Comparison of ENCODE assay signal across 1 cellular context in the genomic region with DNA sequence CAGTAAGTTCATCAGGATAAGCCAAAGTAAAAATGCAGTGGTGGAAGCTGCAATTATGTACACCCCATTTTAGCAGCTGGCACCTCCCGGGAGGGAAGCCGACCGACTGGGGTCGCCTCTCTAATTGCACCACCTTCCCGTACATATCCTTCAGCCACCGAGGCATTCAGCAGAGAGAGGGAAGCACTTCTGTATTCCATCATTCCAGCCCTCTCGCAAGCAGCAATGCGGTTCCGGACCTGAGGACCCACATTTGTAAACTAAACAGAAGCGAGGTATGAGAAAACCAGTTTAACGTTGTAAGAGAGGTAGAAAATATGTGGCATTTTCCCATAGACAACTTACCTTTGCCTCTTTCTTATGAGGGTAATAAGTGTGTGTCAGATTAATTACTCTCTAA.
TF ChIP-seq lines count a peak whose summit lies in the region.

No MANE protein-coding gene starts in this region.

TF ChIP-seq in GM23338, 12 proteins besides CTCF, POLR2A, EP300 and RAD21:
- no peak for TF ChIP-seq REST (IDR thresholded peaks at IDR 0.05; ENCODE audit: unreplicated experiment)
- TF ChIP-seq ETS1 (IDR thresholded peaks at IDR 0.05) = no peak
- no peak for TF ChIP-seq ZNF331 (CRISPR knock-in tag; IDR thresholded peaks at IDR 0.05; ENCODE audit: low read depth)
- no peak for TF ChIP-seq EZH2phosphoT487 (IDR thresholded peaks at IDR 0.05; ENCODE audit: unreplicated experiment)
- TF ChIP-seq ZNF114 (CRISPR knock-in tag; IDR thresholded peaks at IDR 0.05) = no peak
- no peak for TF ChIP-seq CREB1 (CRISPR knock-in tag; IDR thresholded peaks at IDR 0.05; ENCODE audit: low read depth)
- TF ChIP-seq, protein P1, sequence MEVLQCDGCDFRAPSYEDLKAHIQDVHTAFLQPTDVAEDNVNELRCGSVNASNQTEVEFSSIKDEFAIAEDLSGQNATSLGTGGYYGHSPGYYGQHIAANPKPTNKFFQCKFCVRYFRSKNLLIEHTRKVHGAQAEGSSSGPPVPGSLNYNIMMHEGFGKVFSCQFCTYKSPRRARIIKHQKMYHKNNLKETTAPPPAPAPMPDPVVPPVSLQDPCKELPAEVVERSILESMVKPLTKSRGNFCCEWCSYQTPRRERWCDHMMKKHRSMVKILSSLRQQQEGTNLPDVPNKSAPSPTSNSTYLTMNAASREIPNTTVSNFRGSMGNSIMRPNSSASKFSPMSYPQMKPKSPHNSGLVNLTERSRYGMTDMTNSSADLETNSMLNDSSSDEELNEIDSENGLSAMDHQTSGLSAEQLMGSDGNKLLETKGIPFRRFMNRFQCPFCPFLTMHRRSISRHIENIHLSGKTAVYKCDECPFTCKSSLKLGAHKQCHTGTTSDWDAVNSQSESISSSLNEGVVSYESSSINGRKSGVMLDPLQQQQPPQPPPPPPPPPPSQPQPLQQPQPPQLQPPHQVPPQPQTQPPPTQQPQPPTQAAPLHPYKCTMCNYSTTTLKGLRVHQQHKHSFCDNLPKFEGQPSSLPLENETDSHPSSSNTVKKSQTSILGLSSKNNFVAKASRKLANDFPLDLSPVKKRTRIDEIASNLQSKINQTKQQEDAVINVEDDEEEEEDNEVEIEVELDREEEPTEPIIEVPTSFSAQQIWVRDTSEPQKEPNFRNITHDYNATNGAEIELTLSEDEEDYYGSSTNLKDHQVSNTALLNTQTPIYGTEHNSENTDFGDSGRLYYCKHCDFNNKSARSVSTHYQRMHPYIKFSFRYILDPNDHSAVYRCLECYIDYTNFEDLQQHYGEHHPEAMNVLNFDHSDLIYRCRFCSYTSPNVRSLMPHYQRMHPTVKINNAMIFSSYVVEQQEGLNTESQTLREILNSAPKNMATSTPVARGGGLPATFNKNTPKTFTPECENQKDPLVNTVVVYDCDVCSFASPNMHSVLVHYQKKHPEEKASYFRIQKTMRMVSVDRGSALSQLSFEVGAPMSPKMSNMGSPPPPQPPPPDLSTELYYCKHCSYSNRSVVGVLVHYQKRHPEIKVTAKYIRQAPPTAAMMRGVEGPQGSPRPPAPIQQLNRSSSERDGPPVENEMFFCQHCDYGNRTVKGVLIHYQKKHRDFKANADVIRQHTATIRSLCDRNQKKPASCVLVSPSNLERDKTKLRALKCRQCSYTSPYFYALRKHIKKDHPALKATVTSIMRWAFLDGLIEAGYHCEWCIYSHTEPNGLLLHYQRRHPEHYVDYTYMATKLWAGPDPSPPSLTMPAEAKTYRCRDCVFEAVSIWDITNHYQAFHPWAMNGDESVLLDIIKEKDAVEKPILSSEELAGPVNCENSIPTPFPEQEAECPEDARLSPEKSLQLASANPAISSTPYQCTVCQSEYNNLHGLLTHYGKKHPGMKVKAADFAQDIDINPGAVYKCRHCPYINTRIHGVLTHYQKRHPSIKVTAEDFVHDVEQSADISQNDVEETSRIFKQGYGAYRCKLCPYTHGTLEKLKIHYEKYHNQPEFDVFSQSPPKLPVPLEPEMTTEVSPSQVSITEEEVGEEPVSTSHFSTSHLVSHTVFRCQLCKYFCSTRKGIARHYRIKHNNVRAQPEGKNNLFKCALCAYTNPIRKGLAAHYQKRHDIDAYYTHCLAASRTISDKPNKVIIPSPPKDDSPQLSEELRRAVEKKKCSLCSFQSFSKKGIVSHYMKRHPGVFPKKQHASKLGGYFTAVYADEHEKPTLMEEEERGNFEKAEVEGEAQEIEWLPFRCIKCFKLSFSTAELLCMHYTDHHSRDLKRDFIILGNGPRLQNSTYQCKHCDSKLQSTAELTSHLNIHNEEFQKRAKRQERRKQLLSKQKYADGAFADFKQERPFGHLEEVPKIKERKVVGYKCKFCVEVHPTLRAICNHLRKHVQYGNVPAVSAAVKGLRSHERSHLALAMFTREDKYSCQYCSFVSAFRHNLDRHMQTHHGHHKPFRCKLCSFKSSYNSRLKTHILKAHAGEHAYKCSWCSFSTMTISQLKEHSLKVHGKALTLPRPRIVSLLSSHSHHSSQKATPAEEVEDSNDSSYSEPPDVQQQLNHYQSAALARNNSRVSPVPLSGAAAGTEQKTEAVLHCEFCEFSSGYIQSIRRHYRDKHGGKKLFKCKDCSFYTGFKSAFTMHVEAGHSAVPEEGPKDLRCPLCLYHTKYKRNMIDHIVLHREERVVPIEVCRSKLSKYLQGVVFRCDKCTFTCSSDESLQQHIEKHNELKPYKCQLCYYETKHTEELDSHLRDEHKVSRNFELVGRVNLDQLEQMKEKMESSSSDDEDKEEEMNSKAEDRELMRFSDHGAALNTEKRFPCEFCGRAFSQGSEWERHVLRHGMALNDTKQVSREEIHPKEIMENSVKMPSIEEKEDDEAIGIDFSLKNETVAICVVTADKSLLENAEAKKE (CRISPR knock-in tag; IDR thresholded peaks at IDR 0.05) = no peak
- TF ChIP-seq POLR2AphosphoS5 (IDR thresholded peaks at IDR 0.05; ENCODE audit: low read depth) = no peak
- TF ChIP-seq NANOG (IDR thresholded peaks at IDR 0.05; ENCODE audit: borderline replicate concordance) = no peak
- TF ChIP-seq EZH2 (IDR thresholded peaks at IDR 0.05; ENCODE audit: low read depth, unreplicated experiment) = no peak
- TF ChIP-seq JUNB (IDR thresholded peaks at IDR 0.05; ENCODE audit: unreplicated experiment) = no peak
- no peak for TF ChIP-seq STAT1 (IDR thresholded peaks at IDR 0.05; ENCODE audit: unreplicated experiment)
